30 cellular contexts compared by ENCODE assay signal in the genomic region with DNA sequence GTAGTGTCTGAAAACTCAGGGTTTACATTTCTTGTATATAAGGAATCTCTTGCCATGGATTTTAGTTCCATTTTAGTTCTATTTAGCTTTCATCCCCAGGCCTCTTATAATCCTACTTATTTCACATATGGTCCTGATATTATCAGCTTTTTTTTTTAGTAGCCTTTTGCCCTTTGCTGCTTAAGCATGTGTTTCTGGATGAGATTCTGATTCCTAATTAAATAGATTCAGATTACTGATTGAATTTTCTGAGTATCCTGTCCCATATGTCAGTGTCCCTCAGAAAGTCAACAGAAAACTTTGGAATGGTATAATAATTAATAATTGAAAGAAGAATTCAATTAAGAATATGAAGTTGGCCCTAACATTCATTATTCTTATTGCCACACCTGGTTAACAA.
"Had no signal": no experiment of that assay in that cellular context is flagged by ENCODE, and none has a peak within 500 bp of the region (broad histone marks: within the 10 kb centered on the region; RNA-seq: fewer than 3 reads in every experiment).

No MANE protein-coding gene starts in this region.

- H3K9me3 ChIP-seq: adrenal gland, body of pancreas, breast epithelium, SJSA1 had no signal

- H3K27me3 Mint-ChIP-seq: activated CD4-positive, alpha-beta T cell treated with anti-CD3 and anti-CD28 coated beads for 36 hours; activated CD4-positive, alpha-beta T cell treated with anti-CD3 and anti-CD28 coated beads, Interleukin-2, amount 10 ng/mL, durations not matched to agents 7 days and 5 days had no signal

- H3K27ac ChIP-seq: adrenal gland, body of pancreas, breast epithelium had no signal

- H3K9me3 Mint-ChIP-seq: activated CD4-positive, alpha-beta T cell treated with anti-CD3 and anti-CD28 coated beads, Interleukin-2, amount 10 ng/mL, durations not matched to agents 7 days and 5 days; activated naive CD4-positive, alpha-beta T cell treated with anti-CD3 and anti-CD28 coated beads for 36 hours; activated naive CD4-positive, alpha-beta T cell treated with anti-CD3 and anti-CD28 coated beads, Interleukin-2, amount 50 U/mL, for 72 hours; activated T-cell treated with anti-CD3 and anti-CD28 coated beads, Interleukin-2, amount 50 U/mL, for 4 hours; activated T-helper 1 cell treated with anti-CD3 and anti-CD28 coated beads, Interleukin-12 subunit alpha, Interleukin-12 subunit beta, Interleukin-2, Interleukin-4 antibody, amounts not matched to agents 30 ng/mL and 10 ng/mL and 1 ng/mL, durations not matched to agents 14 hours and 24 hours and 36 hours; T-helper 1 cell treated with Interleukin-12 subunit alpha and Interleukin-12 subunit beta and Interleukin-4 antibody, amounts not matched to agents 30 μg/mL and 1 μg/mL, for 36 hours; T-helper 2 cell treated with Interferon-gamma antibody and Interleukin-4, amounts not matched to agents 5 μg/mL and 100 μg/mL, for 36 hours; WTC11 had no signal

- DNase-seq: activated CD4-positive, alpha-beta T cell treated with anti-CD3 and anti-CD28 coated beads for 36 hours; activated CD4-positive, alpha-beta T cell treated with anti-CD3 and anti-CD28 coated beads, Interleukin-2, amount 10 ng/mL, durations not matched to agents 7 days and 5 days; activated CD4-positive, alpha-beta T cell treated with anti-CD3 and anti-CD28 coated beads, Interleukin-2, amount 50 U/mL, for 48 hours; activated CD8-positive, alpha-beta memory T cell treated with anti-CD3 and anti-CD28 coated beads, Interleukin-2, amount 50 U/mL, for 4 hours; activated CD8-positive, alpha-beta T cell treated with anti-CD3 and anti-CD28 coated beads, Interleukin-2, amount 10 ng/mL, durations not matched to agents 7 days and 5 days; activated gamma-delta T cell treated with Interleukin-2 at 50 U/mL for 16 hours; activated naive CD4-positive, alpha-beta T cell treated with anti-CD3 and anti-CD28 coated beads for 36 hours; activated T-cell treated with anti-CD3 and anti-CD28 coated beads for 4 hours; activated T-cell treated with anti-CD3 and anti-CD28 coated beads, Interleukin-2, amount 50 U/mL, for 4 hours; adrenal gland; body of pancreas; NCI-H1092 treated with DMSO at 0.1 percent for 48 hours; NCI-H1417; NCI-H146; NCI-H187; NCI-H2029 treated with DMSO at 0.1 percent for 48 hours; NCI-H2107; NCI-H226; NCI-H446 treated with DMSO at 0.1 percent for 48 hours; NCI-H526; NCI-H774; SHP77 had no signal

- H3K36me3 ChIP-seq: adrenal gland, breast epithelium, SJSA1 had no signal

- H3K4me3 ChIP-seq: adrenal gland, body of pancreas, breast epithelium, K562, SJSA1 had no signal

- H3K4me3 Mint-ChIP-seq: activated CD4-positive, alpha-beta T cell treated with anti-CD3 and anti-CD28 coated beads for 36 hours; activated CD4-positive, alpha-beta T cell treated with anti-CD3 and anti-CD28 coated beads, Interleukin-2, amount 10 ng/mL, durations not matched to agents 7 days and 5 days; activated CD8-positive, alpha-beta T cell treated with anti-CD3 and anti-CD28 coated beads, Interleukin-2, amount 10 ng/mL, durations not matched to agents 7 days and 5 days; activated naive CD4-positive, alpha-beta T cell treated with anti-CD3 and anti-CD28 coated beads for 36 hours; activated T-cell treated with anti-CD3 and anti-CD28 coated beads, Interleukin-2, amount 50 U/mL, for 4 hours; activated T-helper 1 cell treated with anti-CD3 and anti-CD28 coated beads, Interleukin-12 subunit alpha, Interleukin-12 subunit beta, Interleukin-2, Interleukin-4 antibody, amounts not matched to agents 30 ng/mL and 10 ng/mL and 1 ng/mL, durations not matched to agents 14 hours and 24 hours and 36 hours; T-helper 1 cell treated with Interleukin-12 subunit alpha and Interleukin-12 subunit beta and Interleukin-4 antibody, amounts not matched to agents 30 μg/mL and 1 μg/mL, for 36 hours; T-helper 2 cell treated with Interferon-gamma antibody and Interleukin-4, amounts not matched to agents 5 μg/mL and 100 μg/mL, for 36 hours; WTC11 had no signal

- H3K27me3 ChIP-seq: adrenal gland, body of pancreas, breast epithelium, SJSA1 had no signal

- H3K36me3 Mint-ChIP-seq: activated naive CD4-positive, alpha-beta T cell treated with anti-CD3 and anti-CD28 coated beads, Interleukin-2, amount 50 U/mL, for 72 hours; WTC11 had no signal

- H3K4me1 Mint-ChIP-seq: activated CD4-positive, alpha-beta T cell treated with anti-CD3 and anti-CD28 coated beads for 36 hours; activated CD4-positive, alpha-beta T cell treated with anti-CD3 and anti-CD28 coated beads, Interleukin-2, amount 10 ng/mL, durations not matched to agents 7 days and 5 days had no signal

- H3K27ac Mint-ChIP-seq: activated CD4-positive, alpha-beta T cell treated with anti-CD3 and anti-CD28 coated beads for 36 hours; activated CD4-positive, alpha-beta T cell treated with anti-CD3 and anti-CD28 coated beads, Interleukin-2, amount 10 ng/mL, durations not matched to agents 7 days and 5 days; activated CD8-positive, alpha-beta T cell treated with anti-CD3 and anti-CD28 coated beads, Interleukin-2, amount 10 ng/mL, durations not matched to agents 7 days and 5 days; activated naive CD4-positive, alpha-beta T cell treated with anti-CD3 and anti-CD28 coated beads for 36 hours; activated naive CD4-positive, alpha-beta T cell treated with anti-CD3 and anti-CD28 coated beads, Interleukin-2, amount 50 U/mL, for 72 hours; activated T-helper 1 cell treated with anti-CD3 and anti-CD28 coated beads, Interleukin-12 subunit alpha, Interleukin-12 subunit beta, Interleukin-2, Interleukin-4 antibody, amounts not matched to agents 30 ng/mL and 10 ng/mL and 1 ng/mL, durations not matched to agents 14 hours and 24 hours and 36 hours; T-helper 1 cell treated with Interleukin-12 subunit alpha and Interleukin-12 subunit beta and Interleukin-4 antibody, amounts not matched to agents 30 μg/mL and 1 μg/mL, for 36 hours; T-helper 2 cell treated with Interferon-gamma antibody and Interleukin-4, amounts not matched to agents 5 μg/mL and 100 μg/mL, for 36 hours; WTC11 had no signal
